35 cellular contexts compared by ENCODE assay signal in genomic region chr17:80615311-80615710, GRCh38.
DNase-seq lines count a peak whose midpoint lies in the region; ATAC-seq, FAIRE-seq and TF ChIP-seq lines count a peak whose summit lies in the region.
"Had no signal": no experiment of that assay in that cellular context is flagged by ENCODE, and none has a peak within 500 bp of the region (broad histone marks: within the 10 kb centered on the region; RNA-seq: fewer than 3 reads in every experiment).

No MANE protein-coding gene starts in this region.

- no peak overlapping the region for H2AFZ ChIP-seq in mammary epithelial cell (ENCODE audit: low read depth, low read length)
- H2AFZ ChIP-seq: parathyroid adenoma had no signal

- no peak for TF ChIP-seq CTCF in brain (conservative IDR thresholded peaks at IDR 0.05)
- TF ChIP-seq CTCF in mammary epithelial cell (conservative IDR thresholded peaks at IDR 0.05 in 1 of 2, IDR thresholded peaks at IDR 0.05 in 1 of 2; ENCODE audit: extremely low read depth in 1 of 2, insufficient read depth in 1 of 2, low read depth in 1 of 2, low read length in 2 of 2): no peak
- TF ChIP-seq CTCF in progenitor cell of endocrine pancreas (IDR thresholded peaks at IDR 0.05; ENCODE audit: unreplicated experiment): no peak

- no peak overlapping the region for H3K4me2 ChIP-seq in mammary epithelial cell (ENCODE audit: insufficient read depth, low read depth, low read length)
- H3K4me2 ChIP-seq: A549 had no signal

- no peaks in the 10 kb centered on the region for H3K27me3 Mint-ChIP-seq in CD4-positive, CD25-positive, alpha-beta regulatory T cell
- H3K27me3 Mint-ChIP-seq in brain: peaks cover 3% of the 10 kb centered on the region
- no peaks in the 10 kb centered on the region for H3K27me3 Mint-ChIP-seq in progenitor cell of endocrine pancreas
- H3K27me3 Mint-ChIP-seq: effector memory CD8-positive, alpha-beta T cell; IgD-negative memory B cell; stimulated activated naive CD8-positive, alpha-beta T cell treated with anti-CD3 and anti-CD28 coated beads, Interleukin-15, amount 100 ng/mL, for 72 hours had no signal

- H3K4me1 ChIP-seq in CD4-positive, CD25-positive, alpha-beta regulatory T cell (ENCODE audit: control insufficient read depth, insufficient read depth, low read length, poor library complexity, severe bottlenecking): no peaks in the 10 kb centered on the region
- peaks cover 15% of the 10 kb centered on the region for H3K4me1 ChIP-seq in mammary epithelial cell (ENCODE audit: insufficient read depth, low read length)
- H3K4me1 ChIP-seq: parathyroid adenoma, right atrium auricular region had no signal

- dilution Hi-C loops in mammary epithelial cell (cut with HindIII; ENCODE audit: low sequenced_read_pairs): no loop called here

- no TSS peak for BruUV-seq in mammary epithelial cell (replicated peaks; lab: Mats Ljungman, UMichigan)

- ATAC-seq in CD4-positive, CD25-positive, alpha-beta regulatory T cell (ENCODE audit: low read depth in 2 of 2): no peak
- ATAC-seq in GM21576 (IDR thresholded peaks at IDR 0.05; ENCODE audit: unreplicated experiment): no peak
- ATAC-seq: A549; effector memory CD8-positive, alpha-beta T cell; left cardiac atrium; stimulated activated naive CD8-positive, alpha-beta T cell treated with anti-CD3 and anti-CD28 coated beads, Interleukin-15, amount 100 ng/mL, for 72 hours had no signal

- 93% methylated on average over 5 of the region's 5 CpGs for WGBS in mammary epithelial cell (ENCODE audit: low coverage, missing lambda C conversion rate)

- in situ Hi-C loops in mammary epithelial cell (cut with MboI; ENCODE audit: low sequenced_read_pairs in 2 of 2): no loop called here

- FAIRE-seq in RCC 7860 (lab: Jason Lieb, UNC): no peak
- FAIRE-seq: A549, astrocyte, GM12891, H1, urothelium cell line had no signal

- CTCF ChIA-PET in mammary epithelial cell (lab: Charles Lee; ENCODE audit: low non-redundant PET): no interaction called here

- H3K4me3 Mint-ChIP-seq in CD4-positive, CD25-positive, alpha-beta regulatory T cell: no peak overlapping the region
- H3K4me3 Mint-ChIP-seq in brain: no peak overlapping the region
- H3K4me3 Mint-ChIP-seq in progenitor cell of endocrine pancreas (ENCODE audit: low read depth): no peak overlapping the region
- H3K4me3 Mint-ChIP-seq: effector memory CD8-positive, alpha-beta T cell; immature natural killer cell; nephron progenitor cell; stimulated activated naive CD8-positive, alpha-beta T cell treated with anti-CD3 and anti-CD28 coated beads, Interleukin-15, amount 100 ng/mL, for 72 hours; T-helper 2 cell treated with Interferon-gamma antibody and Interleukin-4, amounts not matched to agents 5 μg/mL and 100 μg/mL, for 36 hours had no signal

- H3K27ac Mint-ChIP-seq in CD4-positive, CD25-positive, alpha-beta regulatory T cell: peak overlapping the region in 2 of 3 donors; percentile 33 to 46
- H3K27ac Mint-ChIP-seq in brain: peak overlapping the region in 3 of 5 experiments; percentile 7 to 79 (median 34)
- H3K27ac Mint-ChIP-seq in progenitor cell of endocrine pancreas: no peak overlapping the region
- H3K27ac Mint-ChIP-seq: immature natural killer cell, nephron progenitor cell had no signal

- peaks cover 6% of the 10 kb centered on the region for H3K36me3 Mint-ChIP-seq in CD4-positive, CD25-positive, alpha-beta regulatory T cell
- peaks cover 4% of the 10 kb centered on the region for H3K36me3 Mint-ChIP-seq in brain
- peaks cover 1% of the 10 kb centered on the region for H3K36me3 Mint-ChIP-seq in progenitor cell of endocrine pancreas (ENCODE audit: insufficient read depth)
- H3K36me3 Mint-ChIP-seq: immature natural killer cell had no signal

- peaks cover 68% of the 10 kb centered on the region for H3K79me2 ChIP-seq in mammary epithelial cell (ENCODE audit: insufficient read depth, low read length)

- H4K20me1 ChIP-seq in mammary epithelial cell (ENCODE audit: insufficient read depth, low read length): no peaks in the 10 kb centered on the region

- no peaks in the 10 kb centered on the region for H3K36me3 ChIP-seq in CD4-positive, CD25-positive, alpha-beta regulatory T cell (ENCODE audit: control insufficient read depth, insufficient read depth, low read length)
- no peaks in the 10 kb centered on the region for H3K36me3 ChIP-seq in mammary epithelial cell (ENCODE audit: insufficient read depth, low read length)
- H3K36me3 ChIP-seq: right atrium auricular region, spleen, thoracic aorta had no signal

- no peaks in the 10 kb centered on the region for H3K9me3 ChIP-seq in CD4-positive, CD25-positive, alpha-beta regulatory T cell (ENCODE audit: control insufficient read depth in 2 of 2, low read length in 2 of 2)
- no peaks in the 10 kb centered on the region for H3K9me3 ChIP-seq in mammary epithelial cell (replicated peaks; ENCODE audit: insufficient read depth, low read length)
- H3K9me3 ChIP-seq: A549, right atrium auricular region, spleen, thoracic aorta had no signal

- H3K27ac ChIP-seq in CD4-positive, CD25-positive, alpha-beta regulatory T cell (ENCODE audit: insufficient read depth, low read length, poor library complexity, severe bottlenecking): no peak overlapping the region
- no peak overlapping the region for H3K27ac ChIP-seq in mammary epithelial cell (ENCODE audit: insufficient read depth, low read depth, low read length)
- H3K27ac ChIP-seq: A549, coronary artery, parathyroid adenoma, right atrium auricular region, spleen, thoracic aorta had no signal

- H3K9ac ChIP-seq in mammary epithelial cell (ENCODE audit: insufficient read depth, low read length): no peak overlapping the region
- H3K9ac ChIP-seq: parathyroid adenoma had no signal

- DNase-seq in CD4-positive, CD25-positive, alpha-beta regulatory T cell: no peak
- peak; percentile 20 for DNase-seq in DMS 273 treated with DMSO at 0.1 percent for 48 hours (lab: John Stamatoyannopoulos, UW)
- peak; percentile 98 for DNase-seq in NCI-H82 (lab: John Stamatoyannopoulos, UW)
- no peak for DNase-seq in mammary epithelial cell
- no peak for DNase-seq in RCC 7860 (ENCODE audit: low spot score)
- no peak for DNase-seq in progenitor cell of endocrine pancreas (ENCODE audit: low spot score, unreplicated experiment)
- DNase-seq: activated CD4-positive, alpha-beta T cell treated with anti-CD3 and anti-CD28 coated beads for 1 hour; activated T-cell treated with anti-CD3 and anti-CD28 coated beads for 4 hours; caudate nucleus; DMS153; effector memory CD8-positive, alpha-beta T cell; hypothalamus; immature natural killer cell; left cardiac atrium; NCI-H1105 treated with DMSO at 0.1 percent for 48 hours; NCI-H1930; NCI-H446; nephron progenitor cell; Right ventricle myocardium superior; spleen; stimulated activated CD4-positive, alpha-beta T cell treated with anti-CD3 and anti-CD28 coated beads, Interleukin-2, amount 100 ng/mL, for 24 hours; stimulated activated naive CD8-positive, alpha-beta T cell treated with anti-CD3 and anti-CD28 coated beads, Interleukin-15, amount 100 ng/mL, for 72 hours had no signal

- H3K4me3 ChIP-seq in CD4-positive, CD25-positive, alpha-beta regulatory T cell (ENCODE audit: low read depth, low read length): no peak overlapping the region
- no peak overlapping the region for H3K4me3 ChIP-seq in mammary epithelial cell (replicated peaks in 1 of 3; ENCODE audit: insufficient read depth in 1 of 3, low read depth in 2 of 3, low read length in 3 of 3)
- H3K4me3 ChIP-seq: A549, coronary artery, right atrium auricular region, spleen, thoracic aorta had no signal

- H3K27me3 ChIP-seq in CD4-positive, CD25-positive, alpha-beta regulatory T cell (ENCODE audit: control insufficient read depth, insufficient read depth, low read length): no peaks in the 10 kb centered on the region
- H3K27me3 ChIP-seq in mammary epithelial cell (ENCODE audit: insufficient read depth, low read length): no peaks in the 10 kb centered on the region
- H3K27me3 ChIP-seq: right atrium auricular region, spleen had no signal

- H3K4me1 Mint-ChIP-seq in CD4-positive, CD25-positive, alpha-beta regulatory T cell: peaks cover 6 to 51% (median 34%) of the 10 kb centered on the region in 4 donors
- peaks cover 38% of the 10 kb centered on the region for H3K4me1 Mint-ChIP-seq in brain
- peaks cover 1% of the 10 kb centered on the region for H3K4me1 Mint-ChIP-seq in progenitor cell of endocrine pancreas (ENCODE audit: low read depth)

- intact Hi-C loops in mammary epithelial cell (cut with micrococcal nuclease): no loop called here

- H3K9me3 Mint-ChIP-seq in CD4-positive, CD25-positive, alpha-beta regulatory T cell: no peaks in the 10 kb centered on the region
- H3K9me3 Mint-ChIP-seq in brain (peaks cover 0 to 7% (median 4%) of the 10 kb centered on the region in 5 experiments), progenitor cell of endocrine pancreas (ENCODE audit: low read depth) (no peaks in the 10 kb centered on the region)
- H3K9me3 Mint-ChIP-seq: effector memory CD8-positive, alpha-beta T cell; IgD-negative memory B cell; immature natural killer cell; stimulated activated naive CD8-positive, alpha-beta T cell treated with anti-CD3 and anti-CD28 coated beads, Interleukin-15, amount 100 ng/mL, for 72 hours; T-helper 2 cell treated with Interferon-gamma antibody and Interleukin-4, amounts not matched to agents 5 μg/mL and 100 μg/mL, for 36 hours had no signal

Comparison
In these comparisons a context has a peak if more than half of its experiments do, and no peak if none do; other contexts are left out.
1. DNase-seq: peak in DMS 273 treated with DMSO at 0.1 percent for 48 hours (single experiment) and NCI-H82 (single experiment); none in CD4-positive, CD25-positive, alpha-beta regulatory T cell (0 of 3), mammary epithelial cell (single experiment), RCC 7860 (single experiment) and progenitor cell of endocrine pancreas (single experiment).